16 cellular contexts compared by ENCODE assay signal in genomic region chr2:101480764-101481163, GRCh38. TPM values are rescaled to one million over a fixed set of nuclear protein-coding genes. Genes with fewer than 3 reads are reported as not detected.
A peak's percentile ranks its signal among the peaks of the same experiment; 100 is the strongest.
DNase-seq lines count a peak whose midpoint lies in the region; ATAC-seq and TF ChIP-seq lines count a peak whose summit lies in the region.
"Had no signal": no experiment of that assay in that cellular context is flagged by ENCODE, and none has a peak within 500 bp of the region (broad histone marks: within the 10 kb centered on the region; RNA-seq: fewer than 3 reads in every experiment).

No MANE protein-coding gene starts in this region.

- no peak overlapping the region for H3K14ac ChIP-seq in trophoblast cell (ENCODE audit: low read length)

- no peak overlapping the region for H4K8ac ChIP-seq in trophoblast cell (ENCODE audit: low read depth, low read length)

- no peak overlapping the region for H2BK5ac ChIP-seq in trophoblast cell (ENCODE audit: low read depth, low read length, poor library complexity)

- H3K4me1 Mint-ChIP-seq in glutamatergic neuron (ENCODE audit: low read depth, unreplicated experiment): peaks cover 18% of the 10 kb centered on the region

- H2BK120ac ChIP-seq in trophoblast cell (ENCODE audit: insufficient read depth, low read length, poor library complexity): no peak overlapping the region

- WGBS in trophoblast cell (ENCODE audit: extremely low coverage, insufficient coverage, insufficient read length): no CpG with 5 or more reads among the region's 8 CpGs

- no peak overlapping the region for H3K27ac ChIP-seq in BLaER1 treated with 17β-estradiol and CSF1 and Interleukin-3, amounts not matched to agents 10 nM and 100 nM
- H3K27ac ChIP-seq in trophoblast cell (ENCODE audit: low read depth, low read length): no peak overlapping the region
- H3K27ac ChIP-seq: HL-60 had no signal

- ATAC-seq in sciatic nerve: peak; percentile 20

- H2AK5ac ChIP-seq in trophoblast cell (ENCODE audit: low read length): no peak overlapping the region

- H3K4me3 ChIP-seq in BLaER1 treated with 17β-estradiol and CSF1 and Interleukin-3, amounts not matched to agents 10 nM and 100 nM: no peak overlapping the region
- no peak overlapping the region for H3K4me3 ChIP-seq in Loucy (ENCODE audit: low read length, poor library complexity, severe bottlenecking)
- no peak overlapping the region for H3K4me3 ChIP-seq in trophoblast cell (ENCODE audit: low read depth, low read length)
- H3K4me3 ChIP-seq: HAP-1 had no signal

- H2BK12ac ChIP-seq in trophoblast cell (ENCODE audit: low read length): no peak overlapping the region

- peaks cover 10% of the 10 kb centered on the region for H3K27me3 Mint-ChIP-seq in glutamatergic neuron (ENCODE audit: unreplicated experiment)
- H3K27me3 Mint-ChIP-seq: CD4-positive, alpha-beta T cell had no signal

- H4K20me1 ChIP-seq in BLaER1 treated with 17β-estradiol and CSF1 and Interleukin-3, amounts not matched to agents 10 nM and 100 nM: no peaks in the 10 kb centered on the region
- no peaks in the 10 kb centered on the region for H4K20me1 ChIP-seq in Loucy (ENCODE audit: insufficient read depth, low read length, poor library complexity, severe bottlenecking)

- TF ChIP-seq CTCF in Loucy (conservative IDR thresholded peaks at IDR 0.05; ENCODE audit: low read length): no peak
- TF ChIP-seq CTCF in glutamatergic neuron (IDR thresholded peaks at IDR 0.05; ENCODE audit: partially characterized antibody, unreplicated experiment): no peak

- H3K4me1 ChIP-seq in BLaER1 treated with 17β-estradiol and CSF1 and Interleukin-3, amounts not matched to agents 10 nM and 100 nM: peaks cover 2 to 58% (median 37%) of the 10 kb centered on the region in 10 experiments
- H3K4me1 ChIP-seq in Loucy (ENCODE audit: insufficient read depth, low read length, poor library complexity, severe bottlenecking) (peaks cover 54% of the 10 kb centered on the region), trophoblast cell (ENCODE audit: control insufficient read depth in 1 of 2, insufficient read depth in 2 of 2, low read length in 2 of 2) (no peaks in the 10 kb centered on the region)

- no peak overlapping the region for H3K9ac ChIP-seq in BLaER1 treated with 17β-estradiol and CSF1 and Interleukin-3, amounts not matched to agents 10 nM and 100 nM
- H3K9ac ChIP-seq in Loucy (ENCODE audit: low read depth, low read length, poor library complexity, severe bottlenecking) (peak overlapping the region; percentile 50), trophoblast cell (ENCODE audit: low read length) (no peak overlapping the region)

- DNase-seq in glutamatergic neuron: no peak
- no peak for DNase-seq in sciatic nerve (ENCODE audit: low spot score)
- DNase-seq in pons (ENCODE audit: low spot score): no peak
- no peak for DNase-seq in HuH-7.5 (ENCODE audit: low spot score)
- no peak for DNase-seq in trophoblast cell
- DNase-seq: CD4-positive, alpha-beta T cell; DMS79; EL; GOT3; IMR-90; KBM-7 had no signal

- no peak overlapping the region for H3K23ac ChIP-seq in trophoblast cell (ENCODE audit: low read length)

- H3F3A ChIP-seq in Loucy (ENCODE audit: low read depth): peaks cover 3% of the 10 kb centered on the region

- H3K4me3 Mint-ChIP-seq in glutamatergic neuron (ENCODE audit: unreplicated experiment): no peak overlapping the region
- H3K4me3 Mint-ChIP-seq: CD4-positive, alpha-beta T cell had no signal

- intact Hi-C loops in sciatic nerve (cut with DNase I): no loop called here

- no peak overlapping the region for H3K18ac ChIP-seq in trophoblast cell (ENCODE audit: low read length)

- no peaks in the 10 kb centered on the region for H3K36me3 Mint-ChIP-seq in glutamatergic neuron (ENCODE audit: unreplicated experiment)

- H2AFZ ChIP-seq in Loucy (ENCODE audit: low read length) (no peak overlapping the region), trophoblast cell (ENCODE audit: insufficient read depth, low read length, poor library complexity) (no peak overlapping the region)

- H3K79me1 ChIP-seq in trophoblast cell (ENCODE audit: low read length): no peaks in the 10 kb centered on the region

- no peaks in the 10 kb centered on the region for H3K9me2 ChIP-seq in Loucy (replicated peaks; ENCODE audit: low read depth, low read length)

- H4K91ac ChIP-seq in trophoblast cell (ENCODE audit: low read depth, low read length): no peak overlapping the region

- H3K4me2 ChIP-seq in BLaER1 treated with 17β-estradiol and CSF1 and Interleukin-3, amounts not matched to agents 10 nM and 100 nM: peak overlapping the region in 9 of 11 experiments; percentile 24 to 73 (median 56); a peak in 15 of 22 replicates
- peak overlapping the region; percentile 67 for H3K4me2 ChIP-seq in Loucy (ENCODE audit: low read depth, low read length, poor library complexity, severe bottlenecking)
- no peak overlapping the region for H3K4me2 ChIP-seq in trophoblast cell (ENCODE audit: low read length)

- H3K36me3 ChIP-seq in BLaER1 treated with 17β-estradiol and CSF1 and Interleukin-3, amounts not matched to agents 10 nM and 100 nM: no peaks in the 10 kb centered on the region
- no peaks in the 10 kb centered on the region for H3K36me3 ChIP-seq in Loucy (ENCODE audit: insufficient read depth, low read length)
- H3K36me3 ChIP-seq in trophoblast cell (ENCODE audit: control insufficient read depth in 1 of 2, insufficient read depth in 2 of 2, low read length in 2 of 2): no peaks in the 10 kb centered on the region
- H3K36me3 ChIP-seq: HAP-1 had no signal

- peaks cover 0 to 42% (median 0%) of the 10 kb centered on the region in 11 experiments; a peak in 4 of 22 replicates for H3K27me3 ChIP-seq in BLaER1 treated with 17β-estradiol and CSF1 and Interleukin-3, amounts not matched to agents 10 nM and 100 nM
- H3K27me3 ChIP-seq in Loucy (ENCODE audit: insufficient read depth, low read length, poor library complexity, severe bottlenecking) (no peaks in the 10 kb centered on the region), trophoblast cell (ENCODE audit: insufficient read depth, low read length) (no peaks in the 10 kb centered on the region)

- H3K27ac Mint-ChIP-seq in glutamatergic neuron (ENCODE audit: unreplicated experiment): peak overlapping the region; percentile 22
- H3K27ac Mint-ChIP-seq: CD4-positive, alpha-beta T cell had no signal

- H3K9me3 ChIP-seq in BLaER1 treated with 17β-estradiol and CSF1 and Interleukin-3, amounts not matched to agents 10 nM and 100 nM (replicated peaks in 1 of 11): peaks cover 0 to 1% (median 0%) of the 10 kb centered on the region in 11 experiments; a peak in 3 of 22 replicates
- no peaks in the 10 kb centered on the region for H3K9me3 ChIP-seq in Loucy (ENCODE audit: insufficient read depth, low read depth, low read length)
- no peaks in the 10 kb centered on the region for H3K9me3 ChIP-seq in trophoblast cell (ENCODE audit: insufficient read depth, low read depth, low read length)
- H3K9me3 ChIP-seq: HAP-1 had no signal

- H3K79me2 ChIP-seq in Loucy (ENCODE audit: insufficient read depth, low read length) (0 out of 2 replicates have a peak, but pooled peaks cover 9% of the 10 kb centered on the region), trophoblast cell (ENCODE audit: control insufficient read depth, insufficient read depth, low read length, poor library complexity) (no peaks in the 10 kb centered on the region)

- H3K9me3 Mint-ChIP-seq in glutamatergic neuron (ENCODE audit: unreplicated experiment): peaks cover 2% of the 10 kb centered on the region
- H3K9me3 Mint-ChIP-seq: CD4-positive, alpha-beta T cell had no signal

- H4K12ac ChIP-seq in trophoblast cell (ENCODE audit: low read depth, low read length): no peak overlapping the region

- H3K4ac ChIP-seq in trophoblast cell (ENCODE audit: low read depth, low read length): no peak overlapping the region

RNA-seq across cellular contexts. Expression of gene RFX8, which starts 5.9 kb away (rescaled TPM):
- total RNA-seq in glutamatergic neuron (ENCODE audit: unreplicated experiment) (1.0 TPM), sciatic nerve (6.5 TPM)
- polyA plus RNA-seq in trophoblast cell (2013): 0.01 and 0.03 TPM in 2 replicates
- total RNA-seq: A673 had no signal
